9 cellular contexts compared by ENCODE assay signal in genomic region chr2:118855451-118856279, GRCh38. TPM values are rescaled to one million over a fixed set of nuclear protein-coding genes. Genes with fewer than 3 reads are reported as not detected.
A peak's percentile ranks its signal among the peaks of the same experiment; 100 is the strongest.
DNase-seq lines count a peak whose midpoint lies in the region; ATAC-seq and TF ChIP-seq lines count a peak whose summit lies in the region.
"Had no signal": no experiment of that assay in that cellular context is flagged by ENCODE, and none has a peak within 500 bp of the region (broad histone marks: within the 10 kb centered on the region; RNA-seq: fewer than 3 reads in every experiment).

No MANE protein-coding gene starts in this region.

- H3K4me1 ChIP-seq in neural progenitor cell = peaks cover 12% of the 10 kb centered on the region

- peaks cover 93% of the 10 kb centered on the region for H3K27me3 Mint-ChIP-seq in neural progenitor cell (ENCODE audit: insufficient read depth, low read depth)
- peaks cover 100% of the 10 kb centered on the region for H3K27me3 Mint-ChIP-seq in stimulated activated naive CD8-positive, alpha-beta T cell treated with anti-CD3 and anti-CD28 coated beads, Interleukin-15, amount 100 ng/mL, for 72 hours

- H3K4me2 ChIP-seq in neural progenitor cell = peak overlapping the region; percentile 62

- no peaks in the 10 kb centered on the region for H3K9me3 Mint-ChIP-seq in neural progenitor cell
- no peaks in the 10 kb centered on the region for H3K9me3 Mint-ChIP-seq in stimulated activated naive CD8-positive, alpha-beta T cell treated with anti-CD3 and anti-CD28 coated beads, Interleukin-15, amount 100 ng/mL, for 72 hours

- ATAC-seq in GM19455 (IDR thresholded peaks at IDR 0.05; ENCODE audit: unreplicated experiment) = peak; percentile 85
- ATAC-seq in stimulated activated naive CD8-positive, alpha-beta T cell treated with anti-CD3 and anti-CD28 coated beads, Interleukin-15, amount 100 ng/mL, for 72 hours = peak; percentile 87

- H3K36me3 ChIP-seq in neural progenitor cell = no peaks in the 10 kb centered on the region

- H3K9ac ChIP-seq in neural progenitor cell = no peak overlapping the region

- H3K4me3 ChIP-seq in fibroblast of the aortic adventitia (ENCODE audit: low read depth, low read length) = peak overlapping the region; percentile 53
- H3K4me3 ChIP-seq in neural progenitor cell = peak overlapping the region; percentile 24

- DNase-seq in COLO668 (lab: John Stamatoyannopoulos, UW; ENCODE audit: unreplicated experiment) (peak; percentile 65), HK-2 (ENCODE audit: unreplicated experiment) (peak; percentile 79), OCI-M1 (lab: John Stamatoyannopoulos, UW) (peak; percentile 64), activated T-helper 1 cell treated with Interleukin-2 at 50 U/mL for 16 hours (ENCODE audit: low read depth) (peak; percentile 65), fibroblast of the aortic adventitia (ENCODE audit: low read depth) (peak; percentile 74), neural progenitor cell (ENCODE audit: low spot score) (peak; percentile 94)
- DNase-seq in stimulated activated naive CD8-positive, alpha-beta T cell treated with anti-CD3 and anti-CD28 coated beads, Interleukin-15, amount 100 ng/mL, for 72 hours = peak; percentile 87 to 90

- no peak overlapping the region for H3K27ac Mint-ChIP-seq in neural progenitor cell
- H3K27ac Mint-ChIP-seq in stimulated activated naive CD8-positive, alpha-beta T cell treated with anti-CD3 and anti-CD28 coated beads, Interleukin-15, amount 100 ng/mL, for 72 hours = peak overlapping the region in 1 of 2 donors; percentile 27

- peaks cover 100% of the 10 kb centered on the region for H3K27me3 ChIP-seq in neural progenitor cell

- peaks cover 2% of the 10 kb centered on the region for H3K36me3 Mint-ChIP-seq in neural progenitor cell

- peaks cover 54% of the 10 kb centered on the region for H3K4me1 Mint-ChIP-seq in neural progenitor cell
- peaks cover 57% of the 10 kb centered on the region for H3K4me1 Mint-ChIP-seq in stimulated activated naive CD8-positive, alpha-beta T cell treated with anti-CD3 and anti-CD28 coated beads, Interleukin-15, amount 100 ng/mL, for 72 hours

- no peaks in the 10 kb centered on the region for H3K79me2 ChIP-seq in neural progenitor cell (ENCODE audit: low read depth)

- H3K27ac ChIP-seq in neural progenitor cell = no peak overlapping the region

- peaks cover 8% of the 10 kb centered on the region for H3F3A ChIP-seq in neural progenitor cell (ENCODE audit: low read depth)

- no peaks in the 10 kb centered on the region for H3K9me3 ChIP-seq in neural progenitor cell (ENCODE audit: low read depth)

- H2AFZ ChIP-seq in neural progenitor cell (replicated peaks) = no peak overlapping the region

- H3K4me3 Mint-ChIP-seq in neural progenitor cell = peak overlapping the region; percentile 82
- peak overlapping the region; percentile 71 to 75 for H3K4me3 Mint-ChIP-seq in stimulated activated naive CD8-positive, alpha-beta T cell treated with anti-CD3 and anti-CD28 coated beads, Interleukin-15, amount 100 ng/mL, for 72 hours

- TF ChIP-seq CTCF in fibroblast of the aortic adventitia (IDR thresholded peaks at IDR 0.05; ENCODE audit: insufficient read depth, low read length) = peak; percentile 96
- TF ChIP-seq CTCF in neural progenitor cell (IDR thresholded peaks at IDR 0.05) = peak; percentile 76

- peaks cover 96% of the 10 kb centered on the region for H4K20me1 ChIP-seq in neural progenitor cell (ENCODE audit: low read depth)

RNA-seq across cellular contexts. Expression of gene EN1, which starts 8.2 kb away (rescaled TPM):
- total RNA-seq in fibroblast of the aortic adventitia (ENCODE audit: low replicate concordance) (0.63 and 0.90 TPM in 2 replicates), neural progenitor cell (ENCODE audit: low replicate concordance) (not detected in 2 replicates)
- total RNA-seq: glomerular endothelial cell had no signal
